In genomic region chr16:30956601-30957455, GRCh38 we compare ENCODE assay signal across 8 cellular contexts. TPM values are rescaled to one million over a fixed set of nuclear protein-coding genes. Genes with fewer than 3 reads are reported as not detected.
DNase-seq lines count a peak whose midpoint lies in the region; ATAC-seq, FAIRE-seq and TF ChIP-seq lines count a peak whose summit lies in the region.

No MANE protein-coding gene starts in this region.

- H3K9me1 ChIP-seq in endothelial cell of umbilical vein (replicated peaks; ENCODE audit: control insufficient read depth, extremely low read depth, insufficient read depth, low read length): no peaks in the 10 kb centered on the region

- POLR2A ChIA-PET in endothelial cell of umbilical vein (lab: Charles Lee): no interaction called here

- CTCF ChIA-PET in endothelial cell of umbilical vein (lab: Charles Lee): interaction anchor here (0.7 to 1.0 kb wide), 2 partner anchors 28 to 912 kb away, joined by 3 to 4 read pairs; partner anchors contain the start of gene HSD3B7

- TF ChIP-seq POLR2A in endothelial cell of umbilical vein (IDR thresholded peaks at IDR 0.05; ENCODE audit: low read depth, low read length): no peak

- ATAC-seq in GM18909 (IDR thresholded peaks at IDR 0.05; ENCODE audit: poor library complexity, unreplicated experiment) (peak; percentile 44), HG03457 (IDR thresholded peaks at IDR 0.05; ENCODE audit: unreplicated experiment) (peak; percentile 26)

- H3K9me3 ChIP-seq in endothelial cell of umbilical vein (replicated peaks; ENCODE audit: control insufficient read depth, insufficient read depth, low read length): no peaks in the 10 kb centered on the region
- H3K9me3 ChIP-seq in mononuclear cell (ENCODE audit: low read depth, low read length): no peaks in the 10 kb centered on the region

- DNase-seq in AG08396 (ENCODE audit: low spot score) (peak; percentile 91), NOMO-1 treated with dmso at 0.1 percent for 144 hours (lab: John Stamatoyannopoulos, UW; ENCODE audit: unreplicated experiment) (peak; percentile 75), endothelial cell of umbilical vein (ENCODE audit: low read depth, low spot score) (peak; percentile 89)
- peak; percentile 93 for DNase-seq in activated CD8-positive, alpha-beta memory T cell treated with anti-CD3 and anti-CD28 coated beads, Interleukin-2, amount 50 U/mL, for 4 hours
- peak; percentile 76 to 77 for DNase-seq in stimulated activated CD8-positive, alpha-beta memory T cell treated with anti-CD3 and anti-CD28 coated beads, Interleukin-4, amount 100 ng/mL, for 1 hour (ENCODE audit: low read depth in 2 of 2, low spot score in 1 of 2)

- peak overlapping the region; percentile 69 for H2AFZ ChIP-seq in endothelial cell of umbilical vein (ENCODE audit: low read depth, low read length)

- peak overlapping the region; percentile 100 for H3K27ac ChIP-seq in endothelial cell of umbilical vein (ENCODE audit: insufficient read depth, low read depth, low read length)

- H3K27me3 ChIP-seq in endothelial cell of umbilical vein (ENCODE audit: control insufficient read depth in 2 of 2, insufficient read depth in 2 of 2, low read length in 2 of 2) (no peaks in the 10 kb centered on the region), mononuclear cell (ENCODE audit: insufficient read depth, low read length) (no peaks in the 10 kb centered on the region)

- dilution Hi-C loops in endothelial cell of umbilical vein (cut with MboI; ENCODE audit: extremely low pct_ligation_motif_present, low sequenced_read_pairs): no loop called here

- H3K36me3 ChIP-seq in endothelial cell of umbilical vein (ENCODE audit: control insufficient read depth in 2 of 2, extremely low read depth in 1 of 2, insufficient read depth in 2 of 2, low read length in 2 of 2): peaks cover 16 to 18% of the 10 kb centered on the region in 2 experiments

- H4K20me1 ChIP-seq in endothelial cell of umbilical vein (replicated peaks; ENCODE audit: control insufficient read depth, extremely low read depth, insufficient read depth, low read length): no peaks in the 10 kb centered on the region

- TF ChIP-seq CTCF in endothelial cell of umbilical vein (IDR thresholded peaks at IDR 0.05; ENCODE audit: extremely low read depth in 1 of 2, insufficient read depth in 1 of 2, low read depth in 1 of 2, low read length in 2 of 2): peak in 1 of 2 donors; percentile 46

- peak overlapping the region; percentile 75 for H3K4me2 ChIP-seq in endothelial cell of umbilical vein (ENCODE audit: insufficient read depth, low read length)

- no peak for FAIRE-seq in endothelial cell of umbilical vein (lab: Jason Lieb, UNC)

- peak overlapping the region; percentile 97 for H3K9ac ChIP-seq in endothelial cell of umbilical vein (replicated peaks; ENCODE audit: extremely low read depth, insufficient read depth, low read length)

- TSS peak; percentile 73 for BruUV-seq in endothelial cell of umbilical vein (replicated peaks; lab: Mats Ljungman, UMichigan)

- peak overlapping the region; percentile 60 to 71 (median 67) for H3K4me3 ChIP-seq in endothelial cell of umbilical vein (replicated peaks in 1 of 3; ENCODE audit: insufficient read depth in 1 of 3, low read depth in 1 of 3, low read length in 3 of 3)
- H3K4me3 ChIP-seq in mononuclear cell (ENCODE audit: low read length): peak overlapping the region; percentile 92

- intact Hi-C loops in endothelial cell of umbilical vein (cut with micrococcal nuclease): loop anchor here (1.0 kb wide), 4 partner anchors 8 to 137 kb away; partner anchors contain the start of genes FBXL19, ORAI3, STX4 and VKORC1

- H3K4me1 ChIP-seq in endothelial cell of umbilical vein (ENCODE audit: control insufficient read depth, extremely low read depth, insufficient read depth, low read length) (peaks cover 12% of the 10 kb centered on the region), mononuclear cell (ENCODE audit: insufficient read depth, low read length) (peaks cover 19% of the 10 kb centered on the region)

- H3K79me2 ChIP-seq in endothelial cell of umbilical vein (ENCODE audit: control insufficient read depth, insufficient read depth, low read length): peaks cover 14% of the 10 kb centered on the region

TF ChIP-seq in endothelial cell of umbilical vein, 7 proteins besides CTCF, POLR2A, EP300 and RAD21:
- TF ChIP-seq FOS (IDR thresholded peaks at IDR 0.05; ENCODE audit: borderline replicate concordance, insufficient read depth, low read length): peak; percentile 48
- no peak for TF ChIP-seq POLR2AphosphoS5 (IDR thresholded peaks at IDR 0.05; ENCODE audit: insufficient read depth, low read depth, low read length)

RNA-seq across cellular contexts. Expression of gene SETD1A, which starts 0.7 kb away (rescaled TPM):
- 21.3 and 25.6 TPM in 2 replicates for total RNA-seq in endothelial cell of umbilical vein
- polyA plus RNA-seq in endothelial cell of umbilical vein: 3.4 and 3.5 TPM in 2 replicates
- 4.5 and 4.9 TPM in 2 replicates for polyA plus RNA-seq in endothelial cell of umbilical vein (2011; cell fraction: cytosol; rRNA removed)
- 14.1 and 16.1 TPM in 2 replicates for polyA plus RNA-seq in endothelial cell of umbilical vein (2011; cell fraction: nucleus; rRNA removed)
- polyA plus RNA-seq in endothelial cell of umbilical vein (2012): 12.3 and 20.5 TPM in 2 replicates
- polyA minus RNA-seq in endothelial cell of umbilical vein: 4.2 and 8.2 TPM in 2 replicates
- 7.9 TPM for polyA minus RNA-seq in endothelial cell of umbilical vein (2011; cell fraction: cytosol; rRNA and poly(A)+ RNA removed)
- 7.6 and 11.5 TPM in 2 replicates for polyA minus RNA-seq in endothelial cell of umbilical vein (2011; cell fraction: nucleus; rRNA and poly(A)+ RNA removed)
- 16.1 TPM for total RNA-seq in mononuclear cell

RNA-seq across cellular contexts. Expression of gene ORAI3, which starts 8.0 kb away (rescaled TPM):
- total RNA-seq in endothelial cell of umbilical vein (17.0 and 17.6 TPM in 2 replicates), mononuclear cell (11.3 TPM)
- 25.4 and 33.9 TPM in 2 replicates for polyA plus RNA-seq in endothelial cell of umbilical vein
- polyA plus RNA-seq in endothelial cell of umbilical vein (2011; cell fraction: cytosol; rRNA removed): 15.8 and 17.9 TPM in 2 replicates
- polyA plus RNA-seq in endothelial cell of umbilical vein (2011; cell fraction: nucleus; rRNA removed): 9.4 and 10.3 TPM in 2 replicates
- polyA plus RNA-seq in endothelial cell of umbilical vein (2012): 6.0 and 7.1 TPM in 2 replicates
- 18.3 and 23.1 TPM in 2 replicates for polyA minus RNA-seq in endothelial cell of umbilical vein
- polyA minus RNA-seq in endothelial cell of umbilical vein (2011; cell fraction: cytosol; rRNA and poly(A)+ RNA removed): 6.0 TPM
- polyA minus RNA-seq in endothelial cell of umbilical vein (2011; cell fraction: nucleus; rRNA and poly(A)+ RNA removed): 6.1 and 6.9 TPM in 2 replicates

RNA-seq across cellular contexts. Expression of gene HSD3B7, which starts 28.2 kb away (rescaled TPM):
- 2.9 and 3.5 TPM in 2 replicates for total RNA-seq in endothelial cell of umbilical vein
- polyA plus RNA-seq in endothelial cell of umbilical vein: 4.8 and 6.3 TPM in 2 replicates
- polyA plus RNA-seq in endothelial cell of umbilical vein (2011; cell fraction: cytosol; rRNA removed): 2.0 and 2.9 TPM in 2 replicates
- polyA plus RNA-seq in endothelial cell of umbilical vein (2011; cell fraction: nucleus; rRNA removed): 2.9 and 4.8 TPM in 2 replicates
- 1.5 and 3.0 TPM in 2 replicates for polyA plus RNA-seq in endothelial cell of umbilical vein (2012)
- 1.9 and 4.0 TPM in 2 replicates for polyA minus RNA-seq in endothelial cell of umbilical vein
- polyA minus RNA-seq in endothelial cell of umbilical vein (2011; cell fraction: cytosol; rRNA and poly(A)+ RNA removed): 5.8 TPM
- 0.87 and 1.0 TPM in 2 replicates for polyA minus RNA-seq in endothelial cell of umbilical vein (2011; cell fraction: nucleus; rRNA and poly(A)+ RNA removed)
- 0.73 TPM for total RNA-seq in mononuclear cell

RNA-seq across cellular contexts. Expression of gene FBXL19, which starts 33.5 kb away (rescaled TPM):
- total RNA-seq in endothelial cell of umbilical vein (37.3 and 38.0 TPM in 2 replicates), mononuclear cell (5.4 TPM)
- polyA plus RNA-seq in endothelial cell of umbilical vein: 22.1 and 29.5 TPM in 2 replicates
- polyA plus RNA-seq in endothelial cell of umbilical vein (2011; cell fraction: cytosol; rRNA removed): 13.4 and 18.6 TPM in 2 replicates
- polyA plus RNA-seq in endothelial cell of umbilical vein (2011; cell fraction: nucleus; rRNA removed): 31.4 and 32.2 TPM in 2 replicates
- polyA plus RNA-seq in endothelial cell of umbilical vein (2012): 17.7 and 23.7 TPM in 2 replicates
- polyA minus RNA-seq in endothelial cell of umbilical vein: 11.8 and 14.3 TPM in 2 replicates
- polyA minus RNA-seq in endothelial cell of umbilical vein (2011; cell fraction: cytosol; rRNA and poly(A)+ RNA removed): 12.2 TPM
- 6.3 and 13.9 TPM in 2 replicates for polyA minus RNA-seq in endothelial cell of umbilical vein (2011; cell fraction: nucleus; rRNA and poly(A)+ RNA removed)

RNA-seq across cellular contexts. Expression of gene STX1B, which starts 53.6 kb away (rescaled TPM):
- 0.07 and 0.11 TPM in 2 replicates for total RNA-seq in endothelial cell of umbilical vein
- polyA plus RNA-seq in endothelial cell of umbilical vein: 0.14 and 0.21 TPM in 2 replicates
- polyA plus RNA-seq in endothelial cell of umbilical vein (2011; cell fraction: cytosol; rRNA removed): 0.12 and 0.18 TPM in 2 replicates
- polyA plus RNA-seq in endothelial cell of umbilical vein (2011; cell fraction: nucleus; rRNA removed): 0.84 and 0.97 TPM in 2 replicates
- polyA plus RNA-seq in endothelial cell of umbilical vein (2012): 0.10 and 0.24 TPM in 2 replicates
- 0.10 TPM in 1 of 2 replicates, not detected in the other for polyA minus RNA-seq in endothelial cell of umbilical vein
- 0.51 TPM for polyA minus RNA-seq in endothelial cell of umbilical vein (2011; cell fraction: cytosol; rRNA and poly(A)+ RNA removed)
- polyA minus RNA-seq in endothelial cell of umbilical vein (2011; cell fraction: nucleus; rRNA and poly(A)+ RNA removed): 0.29 and 0.67 TPM in 2 replicates
- 0.63 TPM for total RNA-seq in mononuclear cell

Comparison
In these comparisons a context has a peak if more than half of its experiments do, and no peak if none do; other contexts are left out.
1. Peak in every context shown above with its lines: DNase-seq, ATAC-seq, H3K4me3 ChIP-seq and H3K27ac ChIP-seq.